1 cellular context compared by ENCODE assay signal in the genomic region with DNA sequence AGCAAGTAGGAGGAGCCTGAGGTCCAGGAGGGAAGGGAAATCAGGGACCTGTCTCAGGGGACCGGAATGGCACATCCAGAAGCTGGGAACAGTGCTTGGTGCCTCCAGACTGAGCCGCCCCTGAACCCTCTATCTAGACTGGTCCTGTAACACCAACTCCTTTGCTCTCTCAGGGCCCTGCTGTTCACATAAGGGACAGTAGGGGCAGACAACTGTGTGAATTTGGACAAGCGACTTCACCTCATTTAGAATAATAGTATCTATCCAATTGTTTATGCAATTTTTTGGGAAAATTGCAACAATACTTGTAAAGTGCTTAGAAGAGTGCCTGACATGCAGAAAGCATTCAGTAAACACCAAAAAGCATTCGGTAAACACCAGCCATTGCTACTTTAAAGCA.
TF ChIP-seq lines count a peak whose summit lies in the region.

No MANE protein-coding gene starts in this region.

TF ChIP-seq in K562, 482 proteins besides CTCF, POLR2A, EP300 and RAD21:
- TF ChIP-seq KLF10 (CRISPR knock-in tag; IDR thresholded peaks at IDR 0.05) (no peak), SPI1 (IDR thresholded peaks at IDR 0.05; ENCODE audit: borderline replicate concordance, low read depth, low read length) (no peak), SMAD1 (IDR thresholded peaks at IDR 0.05; ENCODE audit: low read depth, low read length, partially characterized antibody) (no peak), ZBTB17 (CRISPR knock-in tag; IDR thresholded peaks at IDR 0.05) (no peak), EGR1 (conservative IDR thresholded peaks at IDR 0.05) (no peak), CREM (IDR thresholded peaks at IDR 0.05; ENCODE audit: low read depth) (no peak), CTBP1 (IDR thresholded peaks at IDR 0.05; ENCODE audit: borderline replicate concordance) (no peak), ZNF561 (CRISPR knock-in tag; conservative IDR thresholded peaks at IDR 0.05) (no peak), KLF13 (tag; IDR thresholded peaks at IDR 0.05; ENCODE audit: borderline replicate concordance, low read depth) (no peak), HIVEP1 (CRISPR knock-in tag; IDR thresholded peaks at IDR 0.05) (no peak), ZNF76 (CRISPR knock-in tag; IDR thresholded peaks at IDR 0.05; ENCODE audit: borderline replicate concordance) (no peak), MTA1 (IDR thresholded peaks at IDR 0.05; ENCODE audit: borderline replicate concordance) (no peak), STAT5B (CRISPR knock-in tag; IDR thresholded peaks at IDR 0.05) (no peak), GATA2 (CRISPR knock-in tag; IDR thresholded peaks at IDR 0.05) (no peak), PYGO2 (tag; IDR thresholded peaks at IDR 0.05) (no peak), POLR2G (IDR thresholded peaks at IDR 0.05; ENCODE audit: low read depth, low read length) (no peak), ZNF408 (CRISPR knock-in tag; IDR thresholded peaks at IDR 0.05; ENCODE audit: low read depth) (no peak), DPF2 (IDR thresholded peaks at IDR 0.05) (no peak)
- TF ChIP-seq, protein P1, sequence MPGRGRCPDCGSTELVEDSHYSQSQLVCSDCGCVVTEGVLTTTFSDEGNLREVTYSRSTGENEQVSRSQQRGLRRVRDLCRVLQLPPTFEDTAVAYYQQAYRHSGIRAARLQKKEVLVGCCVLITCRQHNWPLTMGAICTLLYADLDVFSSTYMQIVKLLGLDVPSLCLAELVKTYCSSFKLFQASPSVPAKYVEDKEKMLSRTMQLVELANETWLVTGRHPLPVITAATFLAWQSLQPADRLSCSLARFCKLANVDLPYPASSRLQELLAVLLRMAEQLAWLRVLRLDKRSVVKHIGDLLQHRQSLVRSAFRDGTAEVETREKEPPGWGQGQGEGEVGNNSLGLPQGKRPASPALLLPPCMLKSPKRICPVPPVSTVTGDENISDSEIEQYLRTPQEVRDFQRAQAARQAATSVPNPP (IDR thresholded peaks at IDR 0.05; ENCODE audit: borderline replicate concordance, insufficient read depth, insufficient read length) = no peak
